In genomic region chr22:50740714-50741113, GRCh38 we compare ENCODE assay signal across 6 cellular contexts. TPM values are rescaled to one million over a fixed set of nuclear protein-coding genes. Genes with fewer than 3 reads are reported as not detected.
"Had no signal": no experiment of that assay in that cellular context is flagged by ENCODE, and none has a peak within 500 bp of the region (broad histone marks: within the 10 kb centered on the region; RNA-seq: fewer than 3 reads in every experiment).

No MANE protein-coding gene starts in this region.

RNA-seq across cellular contexts. Expression of gene ACR, which starts 2.7 kb away (rescaled TPM):
- total RNA-seq: IMR-90, NCI-H460, PC-9, Peyer's patch, RPMI7951, SJCRH30 had no signal
- polyA plus RNA-seq: IMR-90 had no signal
